Comparison of ENCODE assay signal across 13 cellular contexts in the genomic region with DNA sequence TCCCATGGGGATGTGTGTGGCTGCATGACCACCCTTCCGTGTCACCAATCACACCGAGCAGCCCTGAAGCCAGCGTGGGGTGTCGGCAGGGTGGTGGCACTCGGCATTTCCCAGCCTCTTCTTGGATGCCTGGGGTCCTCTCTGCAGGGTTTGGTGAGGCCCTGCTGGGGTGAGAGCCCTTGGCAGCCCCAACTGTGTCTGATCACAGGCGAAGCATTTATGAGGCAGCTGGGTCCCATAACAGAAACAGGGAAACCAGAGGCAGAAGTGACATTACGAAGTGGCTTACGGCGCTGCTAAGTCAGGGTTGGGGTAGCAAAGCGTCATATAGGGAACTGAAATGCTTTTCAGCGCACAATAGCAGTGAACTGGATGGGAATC.
A peak's percentile ranks its signal among the peaks of the same experiment; 100 is the strongest.
DNase-seq lines count a peak whose midpoint lies in the region; ATAC-seq, FAIRE-seq and TF ChIP-seq lines count a peak whose summit lies in the region.
"Had no signal": no experiment of that assay in that cellular context is flagged by ENCODE, and none has a peak within 500 bp of the region (broad histone marks: within the 10 kb centered on the region; RNA-seq: fewer than 3 reads in every experiment).

No MANE protein-coding gene starts in this region.

- no peak for FAIRE-seq in frontal cortex (lab: Jason Lieb, UNC)

- H3K79me1 ChIP-seq in trophoblast cell (ENCODE audit: low read length) = no peaks in the 10 kb centered on the region

- DNase-seq in GM13976 (ENCODE audit: low spot score) = peak; percentile 60
- peak; percentile 69 for DNase-seq in activated B cell treated with CpG ODN at 0.5 μM for 24 hours
- no peak for DNase-seq in trophoblast cell
- no peak for DNase-seq in NCI-H1436 treated with DMSO at 0.1 percent for 48 hours (lab: John Stamatoyannopoulos, UW)
- no peak for DNase-seq in frontal cortex (ENCODE audit: low spot score in 2 of 2)
- DNase-seq in activated T-helper 1 cell treated with anti-CD3 and anti-CD28 coated beads, Interleukin-12 subunit alpha, Interleukin-12 subunit beta, Interleukin-2, Interleukin-4 antibody, amounts not matched to agents 30 ng/mL and 10 ng/mL and 1 ng/mL, durations not matched to agents 14 hours and 24 hours and 36 hours (ENCODE audit: low spot score) = no peak
- DNase-seq: NCI-H1694, sigmoid colon had no signal

- CTCF ChIA-PET in activated B cell treated with CpG ODN at 0.5 μM for 24 hours (lab: Charles Lee) = interaction anchor here (1.0 kb wide), 2 partner anchors 148 to 443 kb away, joined by 3 read pairs; no protein-coding TSS in a partner anchor

- no peak overlapping the region for H3K18ac ChIP-seq in trophoblast cell (ENCODE audit: low read length)

- peak overlapping the region; percentile 20 for H3K14ac ChIP-seq in trophoblast cell (ENCODE audit: low read length)

- H3K9me3 ChIP-seq in trophoblast cell (ENCODE audit: insufficient read depth, low read depth, low read length) = no peaks in the 10 kb centered on the region
- H3K9me3 ChIP-seq: sigmoid colon, vagina had no signal

- H3K9me3 Mint-ChIP-seq in activated B cell treated with CpG ODN at 0.5 μM for 24 hours = no peaks in the 10 kb centered on the region
- H3K9me3 Mint-ChIP-seq in activated T-helper 1 cell treated with anti-CD3 and anti-CD28 coated beads, Interleukin-12 subunit alpha, Interleukin-12 subunit beta, Interleukin-2, Interleukin-4 antibody, amounts not matched to agents 30 ng/mL and 10 ng/mL and 1 ng/mL, durations not matched to agents 14 hours and 24 hours and 36 hours = no peaks in the 10 kb centered on the region
- H3K9me3 Mint-ChIP-seq: CD14-positive monocyte; T-helper 1 cell treated with Interleukin-12 subunit alpha and Interleukin-12 subunit beta and Interleukin-4 antibody, amounts not matched to agents 30 μg/mL and 1 μg/mL, for 36 hours had no signal

- intact Hi-C loops in activated B cell treated with CpG ODN at 0.5 μM for 24 hours (cut with micrococcal nuclease) = loop anchor here (1.0 to 5.0 kb wide), 8 partner anchors 25 to 537 kb away; partner anchors contain the start of genes CDC45, CLTCL1, ESS2 and SLC25A1
- intact Hi-C loops in activated T-helper 1 cell treated with anti-CD3 and anti-CD28 coated beads, Interleukin-12 subunit alpha, Interleukin-12 subunit beta, Interleukin-2, Interleukin-4 antibody, amounts not matched to agents 30 ng/mL and 10 ng/mL and 1 ng/mL, durations not matched to agents 14 hours and 24 hours and 36 hours (cut with micrococcal nuclease) = no loop called here

- peaks cover 0 to 14% of the 10 kb centered on the region in 2 experiments for H3K4me1 ChIP-seq in trophoblast cell (ENCODE audit: control insufficient read depth in 1 of 2, insufficient read depth in 2 of 2, low read length in 2 of 2)
- H3K4me1 ChIP-seq: sigmoid colon, vagina had no signal

- no peak overlapping the region for H2AFZ ChIP-seq in trophoblast cell (ENCODE audit: insufficient read depth, low read length, poor library complexity)

- no peak overlapping the region for H3K4ac ChIP-seq in trophoblast cell (ENCODE audit: low read depth, low read length)

- POLR2A ChIA-PET in activated B cell treated with CpG ODN at 0.5 μM for 24 hours (lab: Charles Lee) = interaction anchor here (0.6 kb wide), 1 partner anchor 1472 kb away, joined by 6 read pairs; the partner anchor contains the start of gene USP18

- H3K79me2 ChIP-seq in trophoblast cell (ENCODE audit: control insufficient read depth, insufficient read depth, low read length, poor library complexity) = no peaks in the 10 kb centered on the region

- no peaks in the 10 kb centered on the region for H3K27me3 ChIP-seq in trophoblast cell (ENCODE audit: insufficient read depth, low read length)
- H3K27me3 ChIP-seq: vagina had no signal

- no peak overlapping the region for H3K27ac ChIP-seq in trophoblast cell (ENCODE audit: low read depth, low read length)
- H3K27ac ChIP-seq: vagina had no signal

- H3K4me1 Mint-ChIP-seq in activated B cell treated with CpG ODN at 0.5 μM for 24 hours = peaks cover 46% of the 10 kb centered on the region
- H3K4me1 Mint-ChIP-seq in activated T-helper 1 cell treated with anti-CD3 and anti-CD28 coated beads, Interleukin-12 subunit alpha, Interleukin-12 subunit beta, Interleukin-2, Interleukin-4 antibody, amounts not matched to agents 30 ng/mL and 10 ng/mL and 1 ng/mL, durations not matched to agents 14 hours and 24 hours and 36 hours (ENCODE audit: low read depth) = peaks cover 28% of the 10 kb centered on the region

- no peak overlapping the region for H2BK12ac ChIP-seq in trophoblast cell (ENCODE audit: low read length)

- no peak overlapping the region for H2BK5ac ChIP-seq in trophoblast cell (ENCODE audit: low read depth, low read length, poor library complexity)

- no peak overlapping the region for H2BK120ac ChIP-seq in trophoblast cell (ENCODE audit: insufficient read depth, low read length, poor library complexity)

- no peak overlapping the region for H2AK5ac ChIP-seq in trophoblast cell (ENCODE audit: low read length)

- H3K23ac ChIP-seq in trophoblast cell (ENCODE audit: low read length) = no peak overlapping the region

- peaks cover 19% of the 10 kb centered on the region for H3K27me3 Mint-ChIP-seq in activated B cell treated with CpG ODN at 0.5 μM for 24 hours
- H3K27me3 Mint-ChIP-seq in activated T-helper 1 cell treated with anti-CD3 and anti-CD28 coated beads, Interleukin-12 subunit alpha, Interleukin-12 subunit beta, Interleukin-2, Interleukin-4 antibody, amounts not matched to agents 30 ng/mL and 10 ng/mL and 1 ng/mL, durations not matched to agents 14 hours and 24 hours and 36 hours (ENCODE audit: insufficient read depth) = peaks cover 9% of the 10 kb centered on the region

- no peaks in the 10 kb centered on the region for H3K36me3 ChIP-seq in trophoblast cell (ENCODE audit: control insufficient read depth in 1 of 2, insufficient read depth in 2 of 2, low read length in 2 of 2)
- H3K36me3 ChIP-seq: sigmoid colon, vagina had no signal

- TF ChIP-seq CTCF in GM13976 (IDR thresholded peaks at IDR 0.05; ENCODE audit: borderline replicate concordance, control extremely low read depth, extremely low read depth, insufficient read depth, missing control alignments) = no peak
- TF ChIP-seq CTCF in activated B cell treated with CpG ODN at 0.5 μM for 24 hours (IDR thresholded peaks at IDR 0.05) = no peak

- ATAC-seq in HG02678 (IDR thresholded peaks at IDR 0.05; ENCODE audit: unreplicated experiment) (peak; percentile 39), activated B cell treated with CpG ODN at 0.5 μM for 24 hours (ENCODE audit: low read depth) (peak; percentile 88), GM19351 (IDR thresholded peaks at IDR 0.05; ENCODE audit: unreplicated experiment) (no peak)

- no CpG with 5 or more reads among the region's 11 CpGs for WGBS in trophoblast cell (ENCODE audit: extremely low coverage, insufficient coverage, insufficient read length)

- H4K12ac ChIP-seq in trophoblast cell (ENCODE audit: low read depth, low read length) = no peak overlapping the region

- H3K4me2 ChIP-seq in trophoblast cell (ENCODE audit: low read length) = no peak overlapping the region

- in situ Hi-C loops in GM13976 (cut with MboI; ENCODE audit: low sequenced_read_pairs, unreplicated experiment) = no loop called here

- H3K4me3 Mint-ChIP-seq in activated B cell treated with CpG ODN at 0.5 μM for 24 hours = peak overlapping the region; percentile 77
- H3K4me3 Mint-ChIP-seq in activated T-helper 1 cell treated with anti-CD3 and anti-CD28 coated beads, Interleukin-12 subunit alpha, Interleukin-12 subunit beta, Interleukin-2, Interleukin-4 antibody, amounts not matched to agents 30 ng/mL and 10 ng/mL and 1 ng/mL, durations not matched to agents 14 hours and 24 hours and 36 hours = no peak overlapping the region
- H3K4me3 Mint-ChIP-seq: CD14-positive monocyte; T-helper 1 cell treated with Interleukin-12 subunit alpha and Interleukin-12 subunit beta and Interleukin-4 antibody, amounts not matched to agents 30 μg/mL and 1 μg/mL, for 36 hours had no signal

- no peak overlapping the region for H4K8ac ChIP-seq in trophoblast cell (ENCODE audit: low read depth, low read length)

- H3K4me3 ChIP-seq in trophoblast cell (ENCODE audit: low read depth, low read length) = no peak overlapping the region
- H3K4me3 ChIP-seq: sigmoid colon, vagina had no signal

- H3K9ac ChIP-seq in trophoblast cell (ENCODE audit: low read length) = no peak overlapping the region

- no peaks in the 10 kb centered on the region for H3K36me3 Mint-ChIP-seq in activated B cell treated with CpG ODN at 0.5 μM for 24 hours (ENCODE audit: low read depth)
- no peaks in the 10 kb centered on the region for H3K36me3 Mint-ChIP-seq in activated T-helper 1 cell treated with anti-CD3 and anti-CD28 coated beads, Interleukin-12 subunit alpha, Interleukin-12 subunit beta, Interleukin-2, Interleukin-4 antibody, amounts not matched to agents 30 ng/mL and 10 ng/mL and 1 ng/mL, durations not matched to agents 14 hours and 24 hours and 36 hours (ENCODE audit: low read depth)
- H3K36me3 Mint-ChIP-seq: CD14-positive monocyte had no signal

- no peak overlapping the region for H4K91ac ChIP-seq in trophoblast cell (ENCODE audit: low read depth, low read length)

- H3K27ac Mint-ChIP-seq in activated B cell treated with CpG ODN at 0.5 μM for 24 hours = peak overlapping the region; percentile 89
- H3K27ac Mint-ChIP-seq in activated T-helper 1 cell treated with anti-CD3 and anti-CD28 coated beads, Interleukin-12 subunit alpha, Interleukin-12 subunit beta, Interleukin-2, Interleukin-4 antibody, amounts not matched to agents 30 ng/mL and 10 ng/mL and 1 ng/mL, durations not matched to agents 14 hours and 24 hours and 36 hours = no peak overlapping the region
- H3K27ac Mint-ChIP-seq: T-helper 1 cell treated with Interleukin-12 subunit alpha and Interleukin-12 subunit beta and Interleukin-4 antibody, amounts not matched to agents 30 μg/mL and 1 μg/mL, for 36 hours had no signal

Comparison
In these comparisons a context has a peak if more than half of its experiments do, and no peak if none do; other contexts are left out.
1. DNase-seq: peak in GM13976 (single experiment) and activated B cell treated with CpG ODN at 0.5 μM for 24 hours (single experiment); none in trophoblast cell (0 of 2), NCI-H1436 treated with DMSO at 0.1 percent for 48 hours (single experiment), frontal cortex (0 of 2) and activated T-helper 1 cell treated with anti-CD3 and anti-CD28 coated beads, Interleukin-12 subunit alpha, Interleukin-12 subunit beta, Interleukin-2, Interleukin-4 antibody, amounts not matched to agents 30 ng/mL and 10 ng/mL and 1 ng/mL, durations not matched to agents 14 hours and 24 hours and 36 hours (single experiment).